In the genomic region with DNA sequence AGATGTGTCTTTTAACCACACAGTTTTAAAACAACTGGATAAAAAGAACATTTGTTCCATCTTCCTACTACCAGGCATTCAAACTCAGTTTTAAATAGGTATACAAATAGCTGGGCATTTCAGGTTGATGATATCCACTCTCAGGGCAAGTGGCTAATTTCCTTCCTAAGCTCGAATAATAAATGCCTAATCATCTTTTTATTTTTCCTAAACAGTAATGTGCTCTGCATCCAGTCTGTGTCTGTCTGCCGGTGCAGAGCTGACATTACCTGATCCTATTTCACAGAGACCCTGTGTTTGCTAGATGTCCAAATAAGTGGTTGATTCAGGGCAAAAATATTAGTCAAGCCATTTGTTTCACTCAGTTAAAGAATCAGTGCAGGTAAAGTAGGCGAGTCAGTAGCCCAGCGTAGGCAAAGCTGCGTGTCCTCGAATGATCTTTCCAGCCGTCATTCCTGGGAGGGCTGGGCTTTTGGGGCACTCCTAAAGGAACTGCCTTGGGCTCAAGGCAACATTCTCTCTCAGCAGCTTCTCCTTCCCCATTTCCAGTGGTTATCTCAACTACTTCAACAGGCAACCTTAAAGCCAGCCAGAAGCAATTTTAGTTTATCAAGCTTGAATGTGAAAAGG, we compare ENCODE assay signal across 29 cellular contexts.
DNase-seq lines count a peak whose midpoint lies in the region; ATAC-seq and TF ChIP-seq lines count a peak whose summit lies in the region.
"Had no signal": no experiment of that assay in that cellular context is flagged by ENCODE, and none has a peak within 500 bp of the region (broad histone marks: within the 10 kb centered on the region; RNA-seq: fewer than 3 reads in every experiment).

No MANE protein-coding gene starts in this region.

- no peaks in the 10 kb centered on the region for H4K20me1 ChIP-seq in BLaER1

- peak overlapping the region; percentile 11 for H3K4me2 ChIP-seq in BLaER1
- H3K4me2 ChIP-seq: PC-9 had no signal

- TF ChIP-seq CTCF in epithelial cell of esophagus (IDR thresholded peaks at IDR 0.05; ENCODE audit: insufficient read depth, low read depth, low read length, missing control alignments): no peak
- no peak for TF ChIP-seq CTCF in CD4-positive, alpha-beta T cell (IDR thresholded peaks at IDR 0.05)
- TF ChIP-seq CTCF in HFFc6 (IDR thresholded peaks at IDR 0.05): no peak

- H3K4me1 ChIP-seq in BLaER1 (peaks cover 35% of the 10 kb centered on the region), mucosa of rectum (ENCODE audit: control insufficient read depth in 2 of 2, insufficient read depth in 2 of 2, low read length in 2 of 2) (peaks cover 23 to 25% of the 10 kb centered on the region in 2 donors)
- H3K4me1 ChIP-seq: adrenal gland, BE2C, prostate gland had no signal

- peak; percentile 30 for DNase-seq in RPMI7951 (ENCODE audit: low read depth)
- DNase-seq in epithelial cell of esophagus (ENCODE audit: low read depth): peak; percentile 62
- no peak for DNase-seq in CD4-positive, alpha-beta T cell
- DNase-seq in HFFc6: no peak
- no peak for DNase-seq in germinal center (ENCODE audit: low spot score)
- DNase-seq: ACHN; activated CD4-positive, alpha-beta memory T cell treated with anti-CD3 and anti-CD28 coated beads for 36 hours; activated CD4-positive, CD25-positive, alpha-beta regulatory T cell; activated CD8-positive, alpha-beta memory T cell treated with anti-CD3 and anti-CD28 coated beads, Interleukin-2, amount 50 U/mL, for 4 hours; activated naive CD4-positive, alpha-beta T cell treated with anti-CD3 and anti-CD28 coated beads for 36 hours; BE2C; brain microvascular endothelial cell; DMS79 treated with DMSO at 0.1 percent for 48 hours; effector CD8-positive, alpha-beta T cell; foreskin melanocyte; GF-D8; left cardiac atrium; naive thymus-derived CD8-positive, alpha-beta T cell; NCI-H187; NCI-H2171; PC-9; stimulated activated naive CD4-positive, alpha-beta T cell treated with Interleukin-2 at 50 U/mL for 16 hours had no signal

- H3K27me3 Mint-ChIP-seq in CD4-positive, alpha-beta T cell: no peaks in the 10 kb centered on the region
- no peaks in the 10 kb centered on the region; the same call in none of the 2 replicates for H3K27me3 Mint-ChIP-seq in HFFc6 (ENCODE audit: insufficient read depth)
- H3K27me3 Mint-ChIP-seq: activated CD4-positive, alpha-beta memory T cell treated with anti-CD3 and anti-CD28 coated beads for 36 hours had no signal

- H3K4me3 Mint-ChIP-seq in CD4-positive, alpha-beta T cell: no peak overlapping the region
- H3K4me3 Mint-ChIP-seq in HFFc6: no peak overlapping the region
- H3K4me3 Mint-ChIP-seq: activated CD4-positive, alpha-beta memory T cell treated with anti-CD3 and anti-CD28 coated beads for 36 hours; activated naive CD4-positive, alpha-beta T cell treated with anti-CD3 and anti-CD28 coated beads for 36 hours; activated T-helper 1 cell treated with anti-CD3 and anti-CD28 coated beads, Interleukin-12 subunit alpha, Interleukin-12 subunit beta, Interleukin-2, Interleukin-4 antibody, amounts not matched to agents 30 ng/mL and 10 ng/mL and 1 ng/mL, durations not matched to agents 14 hours and 24 hours and 36 hours; naive thymus-derived CD8-positive, alpha-beta T cell had no signal

- H3K27ac ChIP-seq in BLaER1 (no peak overlapping the region), mucosa of rectum (ENCODE audit: low read depth in 2 of 2, low read length in 2 of 2) (peak overlapping the region; percentile 33 to 81)
- H3K27ac ChIP-seq in CD4-positive, alpha-beta T cell (ENCODE audit: low read depth, low read length): no peak overlapping the region
- H3K27ac ChIP-seq: adrenal gland, brain microvascular endothelial cell, PC-9, prostate gland, thoracic aorta had no signal

- no peak for ATAC-seq in CD4-positive, alpha-beta T cell (ENCODE audit: poor library complexity)
- ATAC-seq: HCT116; naive thymus-derived CD8-positive, alpha-beta T cell had no signal

- no peaks in the 10 kb centered on the region for H3K36me3 Mint-ChIP-seq in CD4-positive, alpha-beta T cell (ENCODE audit: low read depth)
- peaks cover 1% of the 10 kb centered on the region; the same call in 1 of the 2 replicates for H3K36me3 Mint-ChIP-seq in HFFc6 (ENCODE audit: low read depth)
- H3K36me3 Mint-ChIP-seq: activated CD4-positive, alpha-beta memory T cell treated with anti-CD3 and anti-CD28 coated beads for 36 hours; naive thymus-derived CD8-positive, alpha-beta T cell had no signal

- no peaks in the 10 kb centered on the region for H3K27me3 ChIP-seq in BLaER1
- H3K27me3 ChIP-seq in mucosa of rectum (ENCODE audit: control insufficient read depth in 2 of 2, insufficient read depth in 2 of 2, low read length in 2 of 2): no peaks in the 10 kb centered on the region
- H3K27me3 ChIP-seq in CD4-positive, alpha-beta T cell (ENCODE audit: control insufficient read depth, insufficient read depth, low read length): no peaks in the 10 kb centered on the region
- H3K27me3 ChIP-seq: adrenal gland, BE2C, brain microvascular endothelial cell had no signal

- CTCF ChIA-PET in CD4-positive, alpha-beta T cell (lab: Charles Lee): interaction anchor here (0.7 kb wide), 1 partner anchor 21 kb away, joined by 3 read pairs; no protein-coding TSS in a partner anchor

- no peaks in the 10 kb centered on the region for H3K4me1 Mint-ChIP-seq in CD4-positive, alpha-beta T cell (ENCODE audit: low read depth)
- no peaks in the 10 kb centered on the region for H3K4me1 Mint-ChIP-seq in HFFc6 (ENCODE audit: low read depth)
- H3K4me1 Mint-ChIP-seq: naive thymus-derived CD8-positive, alpha-beta T cell had no signal

- H3K36me3 ChIP-seq in BLaER1 (no peaks in the 10 kb centered on the region), mucosa of rectum (ENCODE audit: control insufficient read depth in 2 of 2, insufficient read depth in 2 of 2, low read length in 2 of 2) (no peaks in the 10 kb centered on the region)
- H3K36me3 ChIP-seq: adrenal gland, BE2C, brain microvascular endothelial cell, prostate gland, thoracic aorta had no signal

- intact Hi-C loops in CD4-positive, alpha-beta T cell (cut with DNase I, micrococcal nuclease): no loop called here

- no peak overlapping the region for H3K4me3 ChIP-seq in BLaER1
- H3K4me3 ChIP-seq in epithelial cell of esophagus (ENCODE audit: low read length): no peak overlapping the region
- no peak overlapping the region for H3K4me3 ChIP-seq in mucosa of rectum (ENCODE audit: low read length in 2 of 2)
- H3K4me3 ChIP-seq: adrenal gland, PC-9, prostate gland, thoracic aorta had no signal

- H3K9ac ChIP-seq in BLaER1 (no peak overlapping the region), mucosa of rectum (ENCODE audit: low read depth in 1 of 2, low read length in 2 of 2) (peak overlapping the region in 1 of 2 donors; percentile 23)

- POLR2A ChIA-PET in CD4-positive, alpha-beta T cell (lab: Charles Lee): no interaction called here

- peaks cover 10% of the 10 kb centered on the region for H3K9me3 Mint-ChIP-seq in CD4-positive, alpha-beta T cell
- H3K9me3 Mint-ChIP-seq in HFFc6: peaks cover 62% of the 10 kb centered on the region
- H3K9me3 Mint-ChIP-seq: activated CD4-positive, alpha-beta memory T cell treated with anti-CD3 and anti-CD28 coated beads for 36 hours; activated naive CD4-positive, alpha-beta T cell treated with anti-CD3 and anti-CD28 coated beads for 36 hours had no signal

- no peak overlapping the region for H3K27ac Mint-ChIP-seq in CD4-positive, alpha-beta T cell
- no peak overlapping the region for H3K27ac Mint-ChIP-seq in HFFc6
- H3K27ac Mint-ChIP-seq: activated CD4-positive, alpha-beta memory T cell treated with anti-CD3 and anti-CD28 coated beads for 36 hours; activated naive CD4-positive, alpha-beta T cell treated with anti-CD3 and anti-CD28 coated beads for 36 hours; activated T-helper 1 cell treated with anti-CD3 and anti-CD28 coated beads, Interleukin-12 subunit alpha, Interleukin-12 subunit beta, Interleukin-2, Interleukin-4 antibody, amounts not matched to agents 30 ng/mL and 10 ng/mL and 1 ng/mL, durations not matched to agents 14 hours and 24 hours and 36 hours; naive thymus-derived CD8-positive, alpha-beta T cell had no signal

- H3K9me3 ChIP-seq in BLaER1 (peaks cover 12% of the 10 kb centered on the region), mucosa of rectum (ENCODE audit: control insufficient read depth in 2 of 2, low read length in 2 of 2) (no peaks in the 10 kb centered on the region)
- no peaks in the 10 kb centered on the region for H3K9me3 ChIP-seq in CD4-positive, alpha-beta T cell (ENCODE audit: control insufficient read depth, low read length)
- H3K9me3 ChIP-seq: adrenal gland, BE2C, prostate gland, thoracic aorta had no signal

Comparison
In these comparisons a context has a peak if more than half of its experiments do, and no peak if none do; other contexts are left out.
1. H3K27ac ChIP-seq: peak in mucosa of rectum (2 of 2); none in BLaER1 (single experiment) and CD4-positive, alpha-beta T cell (single experiment).
2. DNase-seq: peak in RPMI7951 (single experiment) and epithelial cell of esophagus (single experiment); none in CD4-positive, alpha-beta T cell (0 of 10), HFFc6 (single experiment) and germinal center (single experiment).